ENCODE assay signal across 1 cellular context in the genomic region with DNA sequence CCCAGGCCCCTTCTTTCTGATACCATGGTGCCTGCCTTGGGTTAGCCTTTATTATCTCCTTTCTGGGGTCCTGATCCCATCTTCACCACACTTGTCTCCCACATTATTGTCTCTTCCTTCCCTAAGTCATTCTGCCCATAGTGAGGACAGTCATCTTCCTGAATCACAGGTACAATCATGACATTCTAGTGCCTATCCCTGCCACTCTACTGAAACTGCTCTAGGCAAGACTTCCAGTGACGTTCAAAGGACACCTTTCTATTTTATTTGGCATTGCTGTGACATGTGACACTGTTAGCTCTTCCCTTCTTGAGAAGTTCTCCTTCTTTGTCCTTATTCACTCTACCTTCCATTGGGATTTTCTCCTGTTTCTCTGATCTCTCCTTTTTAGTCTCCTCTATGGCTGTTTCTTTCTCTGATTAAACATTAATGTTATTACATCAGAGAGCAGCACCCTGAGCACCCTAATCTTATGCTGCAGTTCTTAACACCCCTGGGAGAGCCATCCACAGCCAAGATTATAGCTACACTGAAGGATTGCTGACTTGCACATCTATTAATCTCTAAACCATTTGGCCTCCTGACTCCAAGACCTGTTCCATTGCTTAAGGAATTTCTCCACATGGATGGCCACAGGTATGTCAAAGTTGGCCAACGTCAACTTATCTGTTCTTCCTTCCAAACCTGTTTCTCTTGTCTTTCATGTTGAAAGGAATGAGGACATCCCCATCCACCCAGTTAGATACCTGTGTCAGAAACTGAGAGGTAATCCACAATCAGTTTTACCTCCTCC.
TF ChIP-seq lines count a peak whose summit lies in the region.

No MANE protein-coding gene starts in this region.

TF ChIP-seq in SK-N-SH treated with all-trans-retinoic acid at 6 μM for 48 hours, 23 proteins besides CTCF, POLR2A, EP300 and RAD21 (continued from another document):
- TF ChIP-seq, protein P1, sequence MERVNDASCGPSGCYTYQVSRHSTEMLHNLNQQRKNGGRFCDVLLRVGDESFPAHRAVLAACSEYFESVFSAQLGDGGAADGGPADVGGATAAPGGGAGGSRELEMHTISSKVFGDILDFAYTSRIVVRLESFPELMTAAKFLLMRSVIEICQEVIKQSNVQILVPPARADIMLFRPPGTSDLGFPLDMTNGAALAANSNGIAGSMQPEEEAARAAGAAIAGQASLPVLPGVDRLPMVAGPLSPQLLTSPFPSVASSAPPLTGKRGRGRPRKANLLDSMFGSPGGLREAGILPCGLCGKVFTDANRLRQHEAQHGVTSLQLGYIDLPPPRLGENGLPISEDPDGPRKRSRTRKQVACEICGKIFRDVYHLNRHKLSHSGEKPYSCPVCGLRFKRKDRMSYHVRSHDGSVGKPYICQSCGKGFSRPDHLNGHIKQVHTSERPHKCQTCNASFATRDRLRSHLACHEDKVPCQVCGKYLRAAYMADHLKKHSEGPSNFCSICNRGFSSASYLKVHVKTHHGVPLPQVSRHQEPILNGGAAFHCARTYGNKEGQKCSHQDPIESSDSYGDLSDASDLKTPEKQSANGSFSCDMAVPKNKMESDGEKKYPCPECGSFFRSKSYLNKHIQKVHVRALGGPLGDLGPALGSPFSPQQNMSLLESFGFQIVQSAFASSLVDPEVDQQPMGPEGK (CRISPR knock-in tag; IDR thresholded peaks at IDR 0.05; ENCODE audit: borderline replicate concordance): no peak
- TF ChIP-seq ZNF8 (CRISPR knock-in tag; IDR thresholded peaks at IDR 0.05) (no peak), ZC3H10 (CRISPR knock-in tag; IDR thresholded peaks at IDR 0.05) (no peak), CSDC2 (CRISPR knock-in tag; IDR thresholded peaks at IDR 0.05) (no peak), TOX (CRISPR knock-in tag; IDR thresholded peaks at IDR 0.05; ENCODE audit: borderline replicate concordance) (no peak), ZNF70 (CRISPR knock-in tag; IDR thresholded peaks at IDR 0.05) (no peak), SNAI2 (CRISPR knock-in tag; IDR thresholded peaks at IDR 0.05) (no peak), RARB (CRISPR knock-in tag; IDR thresholded peaks at IDR 0.05) (no peak), OSR1 (CRISPR knock-in tag; IDR thresholded peaks at IDR 0.05) (no peak), ZFP30 (CRISPR knock-in tag; IDR thresholded peaks at IDR 0.05) (no peak), ZFP3 (CRISPR knock-in tag; IDR thresholded peaks at IDR 0.05) (no peak), ARNTL (CRISPR knock-in tag; IDR thresholded peaks at IDR 0.05; ENCODE audit: borderline replicate concordance, low read depth) (no peak)
- TF ChIP-seq, protein P2, sequence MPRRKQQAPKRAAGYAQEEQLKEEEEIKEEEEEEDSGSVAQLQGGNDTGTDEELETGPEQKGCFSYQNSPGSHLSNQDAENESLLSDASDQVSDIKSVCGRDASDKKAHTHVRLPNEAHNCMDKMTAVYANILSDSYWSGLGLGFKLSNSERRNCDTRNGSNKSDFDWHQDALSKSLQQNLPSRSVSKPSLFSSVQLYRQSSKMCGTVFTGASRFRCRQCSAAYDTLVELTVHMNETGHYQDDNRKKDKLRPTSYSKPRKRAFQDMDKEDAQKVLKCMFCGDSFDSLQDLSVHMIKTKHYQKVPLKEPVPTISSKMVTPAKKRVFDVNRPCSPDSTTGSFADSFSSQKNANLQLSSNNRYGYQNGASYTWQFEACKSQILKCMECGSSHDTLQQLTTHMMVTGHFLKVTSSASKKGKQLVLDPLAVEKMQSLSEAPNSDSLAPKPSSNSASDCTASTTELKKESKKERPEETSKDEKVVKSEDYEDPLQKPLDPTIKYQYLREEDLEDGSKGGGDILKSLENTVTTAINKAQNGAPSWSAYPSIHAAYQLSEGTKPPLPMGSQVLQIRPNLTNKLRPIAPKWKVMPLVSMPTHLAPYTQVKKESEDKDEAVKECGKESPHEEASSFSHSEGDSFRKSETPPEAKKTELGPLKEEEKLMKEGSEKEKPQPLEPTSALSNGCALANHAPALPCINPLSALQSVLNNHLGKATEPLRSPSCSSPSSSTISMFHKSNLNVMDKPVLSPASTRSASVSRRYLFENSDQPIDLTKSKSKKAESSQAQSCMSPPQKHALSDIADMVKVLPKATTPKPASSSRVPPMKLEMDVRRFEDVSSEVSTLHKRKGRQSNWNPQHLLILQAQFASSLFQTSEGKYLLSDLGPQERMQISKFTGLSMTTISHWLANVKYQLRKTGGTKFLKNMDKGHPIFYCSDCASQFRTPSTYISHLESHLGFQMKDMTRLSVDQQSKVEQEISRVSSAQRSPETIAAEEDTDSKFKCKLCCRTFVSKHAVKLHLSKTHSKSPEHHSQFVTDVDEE (CRISPR knock-in tag; IDR thresholded peaks at IDR 0.05): no peak
- TF ChIP-seq, protein P3, sequence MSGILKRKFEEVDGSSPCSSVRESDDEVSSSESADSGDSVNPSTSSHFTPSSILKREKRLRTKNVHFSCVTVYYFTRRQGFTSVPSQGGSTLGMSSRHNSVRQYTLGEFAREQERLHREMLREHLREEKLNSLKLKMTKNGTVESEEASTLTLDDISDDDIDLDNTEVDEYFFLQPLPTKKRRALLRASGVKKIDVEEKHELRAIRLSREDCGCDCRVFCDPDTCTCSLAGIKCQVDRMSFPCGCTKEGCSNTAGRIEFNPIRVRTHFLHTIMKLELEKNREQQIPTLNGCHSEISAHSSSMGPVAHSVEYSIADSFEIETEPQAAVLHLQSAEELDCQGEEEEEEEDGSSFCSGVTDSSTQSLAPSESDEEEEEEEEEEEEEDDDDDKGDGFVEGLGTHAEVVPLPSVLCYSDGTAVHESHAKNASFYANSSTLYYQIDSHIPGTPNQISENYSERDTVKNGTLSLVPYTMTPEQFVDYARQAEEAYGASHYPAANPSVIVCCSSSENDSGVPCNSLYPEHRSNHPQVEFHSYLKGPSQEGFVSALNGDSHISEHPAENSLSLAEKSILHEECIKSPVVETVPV (CRISPR knock-in tag; IDR thresholded peaks at IDR 0.05): no peak
